In genomic region chr5:142680605-142681259, GRCh38 we compare ENCODE assay signal across 14 cellular contexts. TPM values are rescaled to one million over a fixed set of nuclear protein-coding genes. Genes with fewer than 3 reads are reported as not detected.
DNase-seq lines count a peak whose midpoint lies in the region; ATAC-seq, FAIRE-seq and TF ChIP-seq lines count a peak whose summit lies in the region.
"Had no signal": no experiment of that assay in that cellular context is flagged by ENCODE, and none has a peak within 500 bp of the region (broad histone marks: within the 10 kb centered on the region; RNA-seq: fewer than 3 reads in every experiment).

No MANE protein-coding gene starts in this region.

- peaks cover 23% of the 10 kb centered on the region for H3K4me1 Mint-ChIP-seq in astrocyte (ENCODE audit: low read depth, unreplicated experiment)

- H3K36me3 ChIP-seq in astrocyte (ENCODE audit: insufficient read depth, low read length): no peaks in the 10 kb centered on the region
- H3K36me3 ChIP-seq: upper lobe of left lung had no signal

- H3K4me2 ChIP-seq in astrocyte (ENCODE audit: low read length): peak overlapping the region; percentile 32

- H3K79me2 ChIP-seq in astrocyte (ENCODE audit: insufficient read depth, low read length): no peaks in the 10 kb centered on the region

- H3K4me3 Mint-ChIP-seq in astrocyte (ENCODE audit: unreplicated experiment): no peak overlapping the region

- DNase-seq in ACHN (peak; percentile 38), HuH-7.5 (ENCODE audit: low spot score) (peak; percentile 38), astrocyte (ENCODE audit: low read depth) (peak; percentile 66), kidney tubule cell (ENCODE audit: low spot score) (peak; percentile 92), NOMO-1 treated with dmso at 0.1 percent for 144 hours (lab: John Stamatoyannopoulos, UW; ENCODE audit: unreplicated experiment) (no peak), amygdala (lab: John Stamatoyannopoulos, UW) (no peak), dedifferentiated amniotic fluid mesenchymal stem cell (ENCODE audit: extremely low spot score) (no peak)
- DNase-seq: activated effector memory CD4-positive, alpha-beta T cell treated with anti-CD3 and anti-CD28 coated beads, Interleukin-2, amount 50 U/mL, for 16 hours; KBM-7; NCI-H82 had no signal

- no peaks in the 10 kb centered on the region for H3K36me3 Mint-ChIP-seq in astrocyte (ENCODE audit: low read depth, unreplicated experiment)

- no peak overlapping the region for H3K27ac ChIP-seq in astrocyte (ENCODE audit: low read depth, low read length)
- H3K27ac ChIP-seq: upper lobe of left lung, VCaP had no signal

- FAIRE-seq in astrocyte (lab: Jason Lieb, UNC): no peak

- no peak overlapping the region for H3K27ac Mint-ChIP-seq in astrocyte (ENCODE audit: unreplicated experiment)
- H3K27ac Mint-ChIP-seq: progenitor cell of endocrine pancreas had no signal

- H3K4me1 ChIP-seq in astrocyte (ENCODE audit: insufficient read depth, low read length): peaks cover 27% of the 10 kb centered on the region

- in situ Hi-C loops in ACHN (cut with HindIII; ENCODE audit: low pct_ligation_motif_present, low pct_unique_long_range_greater_than_20kb, low sequenced_read_pairs): no loop called here

- no peaks in the 10 kb centered on the region for H3K27me3 Mint-ChIP-seq in astrocyte (ENCODE audit: low read depth, unreplicated experiment)

- H3K9me3 ChIP-seq in astrocyte (ENCODE audit: insufficient read depth, low read depth, low read length): no peaks in the 10 kb centered on the region
- H3K9me3 ChIP-seq: upper lobe of left lung had no signal

- no peaks in the 10 kb centered on the region for H3K9me3 Mint-ChIP-seq in astrocyte (ENCODE audit: unreplicated experiment)

- H2AFZ ChIP-seq in astrocyte (ENCODE audit: low read depth, low read length): no peak overlapping the region

- TF ChIP-seq CTCF in astrocyte (IDR thresholded peaks at IDR 0.05; ENCODE audit: insufficient read depth, low read depth, low read length): no peak

- no peaks in the 10 kb centered on the region for H3K27me3 ChIP-seq in astrocyte (ENCODE audit: insufficient read depth, low read length)
- H3K27me3 ChIP-seq: upper lobe of left lung had no signal

- H3K4me3 ChIP-seq in astrocyte (ENCODE audit: insufficient read depth, low read depth, low read length): no peak overlapping the region
- H3K4me3 ChIP-seq: upper lobe of left lung had no signal

- no peaks in the 10 kb centered on the region for H4K20me1 ChIP-seq in astrocyte (ENCODE audit: insufficient read depth, low read length)

- H3K9ac ChIP-seq in astrocyte (ENCODE audit: low read length): no peak overlapping the region

- ATAC-seq in HG02678 (IDR thresholded peaks at IDR 0.05; ENCODE audit: unreplicated experiment): no peak

RNA-seq across cellular contexts. Expression of gene FGF1, which starts 5.2 kb away (rescaled TPM):
- total RNA-seq in astrocyte: 42.2 and 70.9 TPM in 2 replicates
- total RNA-seq: progenitor cell of endocrine pancreas had no signal

Comparison
In these comparisons a context has a peak if more than half of its experiments do, and no peak if none do; other contexts are left out.
1. DNase-seq: peak in ACHN (single experiment), HuH-7.5 (single experiment), astrocyte (single experiment) and kidney tubule cell (single experiment); none in NOMO-1 treated with dmso at 0.1 percent for 144 hours (single experiment), amygdala (0 of 56) and dedifferentiated amniotic fluid mesenchymal stem cell (single experiment).